In the genomic region with DNA sequence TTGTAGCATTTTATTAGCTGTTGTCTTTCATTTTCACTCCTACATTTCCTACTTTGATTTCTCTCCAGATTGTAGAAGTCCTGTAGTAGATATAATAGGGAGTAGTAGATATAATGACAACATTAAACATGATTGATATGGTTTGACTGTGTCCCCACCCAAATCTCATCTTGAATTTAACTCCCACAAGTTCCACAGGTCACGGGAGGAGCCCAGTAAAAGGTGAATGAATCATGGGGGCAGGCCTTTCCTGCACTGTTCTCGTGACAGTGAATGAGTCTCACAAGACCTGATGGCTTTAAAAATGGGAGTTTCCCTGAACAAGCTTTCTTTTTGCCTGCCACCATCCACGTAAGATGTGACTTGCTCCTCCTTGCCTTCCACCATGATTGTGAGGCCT, we compare ENCODE assay signal across 25 cellular contexts. TPM values are rescaled to one million over a fixed set of nuclear protein-coding genes. Genes with fewer than 3 reads are reported as not detected.
A peak's percentile ranks its signal among the peaks of the same experiment; 100 is the strongest.
DNase-seq lines count a peak whose midpoint lies in the region; ATAC-seq and TF ChIP-seq lines count a peak whose summit lies in the region.
"Had no signal": no experiment of that assay in that cellular context is flagged by ENCODE, and none has a peak within 500 bp of the region (broad histone marks: within the 10 kb centered on the region; RNA-seq: fewer than 3 reads in every experiment).

No MANE protein-coding gene starts in this region.

- H3K27me3 Mint-ChIP-seq in stimulated activated naive CD8-positive, alpha-beta T cell treated with anti-CD3 and anti-CD28 coated beads, Interleukin-15, Interleukin-2, amounts not matched to agents 100 ng/mL and 50 ng/mL, for 24 hours, result no peaks in the 10 kb centered on the region
- no peaks in the 10 kb centered on the region for H3K27me3 Mint-ChIP-seq in stimulated activated naive CD8-positive, alpha-beta T cell treated with anti-CD3 and anti-CD28 coated beads, Interleukin-15, amount 100 ng/mL, for 72 hours
- H3K27me3 Mint-ChIP-seq in endothelial cell (ENCODE audit: unreplicated experiment), result peaks cover 8% of the 10 kb centered on the region
- H3K27me3 Mint-ChIP-seq: CD4-positive, alpha-beta T cell; CD8-positive, alpha-beta memory T cell had no signal

- H3K36me3 Mint-ChIP-seq in stimulated activated naive CD8-positive, alpha-beta T cell treated with anti-CD3 and anti-CD28 coated beads, Interleukin-15, Interleukin-2, amounts not matched to agents 100 ng/mL and 50 ng/mL, for 24 hours (ENCODE audit: low read depth), result peaks cover 63% of the 10 kb centered on the region
- H3K36me3 Mint-ChIP-seq in endothelial cell (ENCODE audit: low read depth, unreplicated experiment), result peaks cover 28% of the 10 kb centered on the region

- no peak for ATAC-seq in stimulated activated naive CD8-positive, alpha-beta T cell treated with anti-CD3 and anti-CD28 coated beads, Interleukin-15, amount 100 ng/mL, for 72 hours
- ATAC-seq in left colon, result peak; percentile 88
- ATAC-seq in upper lobe of left lung (ENCODE audit: low FRiP score in 2 of 2), result no peak
- ATAC-seq: A549, GM12878, GM23338, HCT116 had no signal

- TF ChIP-seq POLR2A in transverse colon (IDR thresholded peaks at IDR 0.05) (no peak), upper lobe of left lung (IDR thresholded peaks at IDR 0.05) (no peak)

- H3K9me3 Mint-ChIP-seq in stimulated activated naive CD8-positive, alpha-beta T cell treated with anti-CD3 and anti-CD28 coated beads, Interleukin-15, Interleukin-2, amounts not matched to agents 100 ng/mL and 50 ng/mL, for 24 hours, result peaks cover 31% of the 10 kb centered on the region
- H3K9me3 Mint-ChIP-seq in stimulated activated naive CD8-positive, alpha-beta T cell treated with anti-CD3 and anti-CD28 coated beads, Interleukin-15, amount 100 ng/mL, for 72 hours, result peaks cover 43 to 52% of the 10 kb centered on the region in 2 donors
- H3K9me3 Mint-ChIP-seq in endothelial cell (ENCODE audit: unreplicated experiment), result peaks cover 8% of the 10 kb centered on the region

- TF ChIP-seq EP300 in transverse colon (IDR thresholded peaks at IDR 0.05; ENCODE audit: low read depth), result no peak
- no peak for TF ChIP-seq EP300 in upper lobe of left lung (IDR thresholded peaks at IDR 0.05)

- TF ChIP-seq CTCF in endothelial cell (IDR thresholded peaks at IDR 0.05; ENCODE audit: unreplicated experiment) (no peak), transverse colon (IDR thresholded peaks at IDR 0.05) (no peak), upper lobe of left lung (IDR thresholded peaks at IDR 0.05) (no peak)

- H3K27ac ChIP-seq in transverse colon, result no peak overlapping the region
- no peak overlapping the region for H3K27ac ChIP-seq in upper lobe of left lung
- H3K27ac ChIP-seq: A549; BLaER1 treated with 17β-estradiol and CSF1 and Interleukin-3, amounts not matched to agents 10 nM and 100 nM had no signal

- peaks cover 16% of the 10 kb centered on the region for H3K4me1 Mint-ChIP-seq in stimulated activated naive CD8-positive, alpha-beta T cell treated with anti-CD3 and anti-CD28 coated beads, Interleukin-15, Interleukin-2, amounts not matched to agents 100 ng/mL and 50 ng/mL, for 24 hours (ENCODE audit: low read depth)
- peaks cover 21% of the 10 kb centered on the region for H3K4me1 Mint-ChIP-seq in stimulated activated naive CD8-positive, alpha-beta T cell treated with anti-CD3 and anti-CD28 coated beads, Interleukin-15, amount 100 ng/mL, for 72 hours
- H3K4me1 Mint-ChIP-seq in endothelial cell (ENCODE audit: unreplicated experiment), result peaks cover 3% of the 10 kb centered on the region
- H3K4me1 Mint-ChIP-seq: GM23338 had no signal

- H3K9me3 ChIP-seq in transverse colon (peaks cover 7 to 15% of the 10 kb centered on the region in 2 donors), upper lobe of left lung (peaks cover 0 to 11% (median 6%) of the 10 kb centered on the region in 4 donors)
- H3K9me3 ChIP-seq: BE2C had no signal

- peaks cover 7 to 18% (median 15%) of the 10 kb centered on the region in 4 donors for H3K4me1 ChIP-seq in transverse colon
- peaks cover 0 to 15% (median 8%) of the 10 kb centered on the region in 4 donors for H3K4me1 ChIP-seq in upper lobe of left lung

- intact Hi-C loops in left colon (cut with DNase I, micrococcal nuclease), result no loop called here
- intact Hi-C loops in transverse colon (cut with DNase I; ENCODE audit: low total_unique reads), result no loop called here

- H3K27ac Mint-ChIP-seq in stimulated activated naive CD8-positive, alpha-beta T cell treated with anti-CD3 and anti-CD28 coated beads, Interleukin-15, Interleukin-2, amounts not matched to agents 100 ng/mL and 50 ng/mL, for 24 hours, result peak overlapping the region; percentile 6
- peak overlapping the region in 1 of 2 donors; percentile 81 for H3K27ac Mint-ChIP-seq in stimulated activated naive CD8-positive, alpha-beta T cell treated with anti-CD3 and anti-CD28 coated beads, Interleukin-15, amount 100 ng/mL, for 72 hours
- no peak overlapping the region for H3K27ac Mint-ChIP-seq in endothelial cell (ENCODE audit: unreplicated experiment)
- H3K27ac Mint-ChIP-seq: CD4-positive, alpha-beta T cell; GM23338; H9 had no signal

- H3K4me3 ChIP-seq in transverse colon (no peak overlapping the region), upper lobe of left lung (no peak overlapping the region)
- H3K4me3 ChIP-seq: A549; BLaER1 treated with 17β-estradiol and CSF1 and Interleukin-3, amounts not matched to agents 10 nM and 100 nM; GM12878; GM23338 had no signal

- DNase-seq in stimulated activated naive CD8-positive, alpha-beta T cell treated with anti-CD3 and anti-CD28 coated beads, Interleukin-15, amount 100 ng/mL, for 72 hours, result no peak
- DNase-seq in endothelial cell (ENCODE audit: low spot score) (no peak), left colon (peak in 1 of 2 donors; percentile 37), transverse colon (peak; percentile 29), KBM-7 (no peak), upper lobe of left lung (no peak)
- DNase-seq in activated T-cell treated with anti-CD3 and anti-CD28 coated beads, Interleukin-2, amount 50 U/mL, for 48 hours, result no peak
- DNase-seq: 8988T; ACHN; AML-193; BE2C; CD4-positive, alpha-beta T cell; CD8-positive, alpha-beta memory T cell; DMS 273 treated with DMSO at 0.1 percent for 48 hours; DMS79; EL; GDM1; H9 had no signal

- H3K27me3 ChIP-seq in transverse colon (no peaks in the 10 kb centered on the region), upper lobe of left lung (no peaks in the 10 kb centered on the region)
- H3K27me3 ChIP-seq: BE2C; BLaER1 treated with 17β-estradiol and CSF1 and Interleukin-3, amounts not matched to agents 10 nM and 100 nM had no signal

- WGBS in transverse colon (ENCODE audit: low coverage in 1 of 2), 2 donors, result 78 to 86% methylated on average over 2 to 3 of the region's 3 CpGs
- WGBS in upper lobe of left lung, 2 donors, result 95 to 96% methylated on average over 3 of the region's 3 CpGs

- no peak overlapping the region for H3K4me3 Mint-ChIP-seq in stimulated activated naive CD8-positive, alpha-beta T cell treated with anti-CD3 and anti-CD28 coated beads, Interleukin-15, Interleukin-2, amounts not matched to agents 100 ng/mL and 50 ng/mL, for 24 hours
- H3K4me3 Mint-ChIP-seq in stimulated activated naive CD8-positive, alpha-beta T cell treated with anti-CD3 and anti-CD28 coated beads, Interleukin-15, amount 100 ng/mL, for 72 hours, result no peak overlapping the region
- H3K4me3 Mint-ChIP-seq in endothelial cell (ENCODE audit: unreplicated experiment), result peak overlapping the region; percentile 4
- H3K4me3 Mint-ChIP-seq: CD14-positive monocyte; CD4-positive, alpha-beta T cell; CD8-positive, alpha-beta memory T cell; GM23338; H9 had no signal

- H3K36me3 ChIP-seq in transverse colon (no peaks in the 10 kb centered on the region), upper lobe of left lung (no peaks in the 10 kb centered on the region)
- H3K36me3 ChIP-seq: BE2C had no signal

- in situ Hi-C loops in transverse colon (cut with MboI; ENCODE audit: low pct_ligation_motif_present in 1 of 4, low pct_unique_long_range_greater_than_20kb in 1 of 4, low sequenced_read_pairs in 3 of 4) (no loop called here), KBM-7 (cut with MboI; ENCODE audit: low pct_unique_long_range_greater_than_20kb, low sequenced_read_pairs) (no loop called here)

RNA-seq across cellular contexts. Expression of a gene that starts 7.5 kb away (rescaled TPM):
- total RNA-seq in endothelial cell (ENCODE audit: unreplicated experiment) (189 TPM), left colon (100 to 1,000 TPM; 680 to 788 TPM), transverse colon (100 to 1,000 TPM; 150 to 540 (median 469) TPM), upper lobe of left lung (100 to 1,000 TPM in 5 of 6 donors, 10 to 100 TPM in 1; 94.3 to 330 (median 212) TPM)
